21 cellular contexts compared by ENCODE assay signal in genomic region chr10:97115846-97116245, GRCh38.
DNase-seq lines count a peak whose midpoint lies in the region; ATAC-seq, FAIRE-seq and TF ChIP-seq lines count a peak whose summit lies in the region.
"Had no signal": no experiment of that assay in that cellular context is flagged by ENCODE, and none has a peak within 500 bp of the region (broad histone marks: within the 10 kb centered on the region; RNA-seq: fewer than 3 reads in every experiment).

No MANE protein-coding gene starts in this region.

- H3K27ac Mint-ChIP-seq in brain, result peak overlapping the region in 3 of 5 experiments; percentile 65 to 81 (median 66)
- H3K27ac Mint-ChIP-seq in stimulated activated effector memory CD8-positive, alpha-beta T cell treated with anti-CD3 and anti-CD28 coated beads, Interleukin-12 subunit alpha, Interleukin-12 subunit beta, amount 100 ng/mL, for 72 hours, result peak overlapping the region; percentile 3
- no peak overlapping the region for H3K27ac Mint-ChIP-seq in WTC11
- H3K27ac Mint-ChIP-seq in activated CD4-positive, alpha-beta memory T cell treated with anti-CD3 and anti-CD28 coated beads for 36 hours, result no peak overlapping the region
- H3K27ac Mint-ChIP-seq: CD14-positive monocyte; CD4-positive, alpha-beta T cell; HFFc6 had no signal

- no peak overlapping the region for H3K27ac ChIP-seq in A549
- no peak overlapping the region for H3K27ac ChIP-seq in BLaER1 treated with 17β-estradiol and CSF1 and Interleukin-3, amounts not matched to agents 10 nM and 100 nM
- H3K27ac ChIP-seq: GM23248 had no signal

- H3K4me2 ChIP-seq in A549, result no peak overlapping the region
- H3K4me2 ChIP-seq in BLaER1 treated with 17β-estradiol and CSF1 and Interleukin-3, amounts not matched to agents 10 nM and 100 nM, result peak overlapping the region in 9 of 11 experiments; percentile 39 to 84 (median 67); a peak in 16 of 22 replicates

- peaks cover 0 to 5% (median 0%) of the 10 kb centered on the region in 11 experiments; a peak in 2 of 22 replicates for H4K20me1 ChIP-seq in BLaER1 treated with 17β-estradiol and CSF1 and Interleukin-3, amounts not matched to agents 10 nM and 100 nM

- TF ChIP-seq CTCF in A549 (IDR thresholded peaks at IDR 0.05) (no peak), brain (conservative IDR thresholded peaks at IDR 0.05) (no peak), WTC11 (IDR thresholded peaks at IDR 0.05) (no peak)

- H3K4me1 ChIP-seq in A549, result no peaks in the 10 kb centered on the region
- peaks cover 0 to 30% (median 18%) of the 10 kb centered on the region in 10 experiments; a peak in 17 of 20 replicates for H3K4me1 ChIP-seq in BLaER1 treated with 17β-estradiol and CSF1 and Interleukin-3, amounts not matched to agents 10 nM and 100 nM

- 0 out of 22 replicates have a peak overlapping the region, but pooled peaks of 1 of the 11 experiments have one; percentile 28 for H3K9ac ChIP-seq in BLaER1 treated with 17β-estradiol and CSF1 and Interleukin-3, amounts not matched to agents 10 nM and 100 nM
- H3K9ac ChIP-seq: GM23248 had no signal

- FAIRE-seq in A549 (lab: Jason Lieb, UNC), result no peak
- FAIRE-seq: D721Med, GM12878, GM19239 had no signal

- no peaks in the 10 kb centered on the region for H3K9me3 ChIP-seq in A549
- H3K9me3 ChIP-seq in BLaER1 treated with 17β-estradiol and CSF1 and Interleukin-3, amounts not matched to agents 10 nM and 100 nM (replicated peaks in 1 of 11), result no peaks in the 10 kb centered on the region

- H3K4me3 Mint-ChIP-seq in brain (no peak overlapping the region), WTC11 (no peak overlapping the region)
- no peak overlapping the region for H3K4me3 Mint-ChIP-seq in stimulated activated effector memory CD8-positive, alpha-beta T cell treated with anti-CD3 and anti-CD28 coated beads, Interleukin-12 subunit alpha, Interleukin-12 subunit beta, amount 100 ng/mL, for 72 hours
- H3K4me3 Mint-ChIP-seq in activated CD4-positive, alpha-beta memory T cell treated with anti-CD3 and anti-CD28 coated beads for 36 hours, result no peak overlapping the region
- H3K4me3 Mint-ChIP-seq: CD14-positive monocyte; CD4-positive, alpha-beta T cell; CD8-positive, alpha-beta memory T cell; H9; HFFc6 had no signal

- DNase-seq in A549 (ENCODE audit: low read depth in 1 of 2, low spot score in 1 of 2) (no peak), WTC11 (ENCODE audit: low spot score) (no peak)
- DNase-seq in stimulated activated effector memory CD8-positive, alpha-beta T cell treated with anti-CD3 and anti-CD28 coated beads, Interleukin-12 subunit alpha, Interleukin-12 subunit beta, amount 100 ng/mL, for 72 hours (ENCODE audit: low spot score in 2 of 2), result no peak
- DNase-seq in activated CD4-positive, alpha-beta memory T cell treated with anti-CD3 and anti-CD28 coated beads for 36 hours, result no peak
- DNase-seq: 8988T; CD4-positive, alpha-beta T cell; CD8-positive, alpha-beta memory T cell; DMS 273 treated with DMSO at 0.1 percent for 48 hours; EL; GDM1; GM23248; H9; HFFc6 had no signal

- no peak for TF ChIP-seq RAD21 in A549 (conservative IDR thresholded peaks at IDR 0.05 in 1 of 2, IDR thresholded peaks at IDR 0.05 in 1 of 2)

- CTCF ChIA-PET in A549 (lab: Yijun Ruan, JAX) (interaction anchor here (1.2 to 7.9 kb wide), 7 partner anchors 25 to 605 kb away, joined by 4 to 80 read pairs (median 7); no protein-coding TSS in a partner anchor), WTC11 (lab: Charles Lee) (interaction anchor here (1.0 to 7.2 kb wide), 6 partner anchors 34 to 95 kb away, joined by 3 to 82 read pairs (median 10); no protein-coding TSS in a partner anchor)
- CTCF ChIA-PET in activated CD4-positive, alpha-beta memory T cell treated with anti-CD3 and anti-CD28 coated beads for 36 hours (lab: Charles Lee), result interaction anchor here (0.7 to 3.5 kb wide), 2 partner anchors 43 to 274 kb away, joined by 3 to 29 read pairs; no protein-coding TSS in a partner anchor

- no peak for TF ChIP-seq POLR2A in A549 (IDR thresholded peaks at IDR 0.05; ENCODE audit: low read length)

- H3K4me1 Mint-ChIP-seq in brain, result peaks cover 56% of the 10 kb centered on the region
- peaks cover 4% of the 10 kb centered on the region for H3K4me1 Mint-ChIP-seq in stimulated activated effector memory CD8-positive, alpha-beta T cell treated with anti-CD3 and anti-CD28 coated beads, Interleukin-12 subunit alpha, Interleukin-12 subunit beta, amount 100 ng/mL, for 72 hours
- peaks cover 8% of the 10 kb centered on the region for H3K4me1 Mint-ChIP-seq in WTC11
- H3K4me1 Mint-ChIP-seq in activated CD4-positive, alpha-beta memory T cell treated with anti-CD3 and anti-CD28 coated beads for 36 hours (ENCODE audit: low read depth), result no peaks in the 10 kb centered on the region
- H3K4me1 Mint-ChIP-seq: CD14-positive monocyte; CD8-positive, alpha-beta memory T cell had no signal

- no peak for TF ChIP-seq EP300 in A549 (IDR thresholded peaks at IDR 0.05)

- peaks cover 24% of the 10 kb centered on the region for H3K27me3 Mint-ChIP-seq in brain
- H3K27me3 Mint-ChIP-seq in WTC11 (ENCODE audit: low read depth), result no peaks in the 10 kb centered on the region; the same call in 1 of the 2 replicates
- H3K27me3 Mint-ChIP-seq in activated CD4-positive, alpha-beta memory T cell treated with anti-CD3 and anti-CD28 coated beads for 36 hours, result peaks cover 4% of the 10 kb centered on the region

- WGBS in A549 (ENCODE audit: missing lambda C conversion rate), result 36% methylated on average over 2 of the region's 2 CpGs

- intact Hi-C loops in activated CD4-positive, alpha-beta memory T cell treated with anti-CD3 and anti-CD28 coated beads for 36 hours (cut with micrococcal nuclease), result loop anchor here (5.0 kb wide), 1 partner anchor 44 kb away; no protein-coding TSS in a partner anchor

- H3K9me3 Mint-ChIP-seq in brain, result no peaks in the 10 kb centered on the region
- H3K9me3 Mint-ChIP-seq in stimulated activated effector memory CD8-positive, alpha-beta T cell treated with anti-CD3 and anti-CD28 coated beads, Interleukin-12 subunit alpha, Interleukin-12 subunit beta, amount 100 ng/mL, for 72 hours, result no peaks in the 10 kb centered on the region
- no peaks in the 10 kb centered on the region for H3K9me3 Mint-ChIP-seq in WTC11
- H3K9me3 Mint-ChIP-seq in activated CD4-positive, alpha-beta memory T cell treated with anti-CD3 and anti-CD28 coated beads for 36 hours, result no peaks in the 10 kb centered on the region
- H3K9me3 Mint-ChIP-seq: CD14-positive monocyte; CD4-positive, alpha-beta T cell; CD8-positive, alpha-beta memory T cell; H9; HFFc6 had no signal

- POLR2A ChIA-PET in A549 (lab: Yijun Ruan, JAX), result no interaction called here
- POLR2A ChIA-PET in WTC11 (lab: Charles Lee), result interaction anchor here (0.6 kb wide), 2 partner anchors 13 to 34 kb away, joined by 3 read pairs; no protein-coding TSS in a partner anchor
- POLR2A ChIA-PET in activated CD4-positive, alpha-beta memory T cell treated with anti-CD3 and anti-CD28 coated beads for 36 hours (lab: Charles Lee), result no interaction called here

- no peak overlapping the region for H3K4me3 ChIP-seq in A549
- H3K4me3 ChIP-seq in BLaER1 treated with 17β-estradiol and CSF1 and Interleukin-3, amounts not matched to agents 10 nM and 100 nM, result no peak overlapping the region
- H3K4me3 ChIP-seq: GM12878, GM23248 had no signal

- peaks cover 6% of the 10 kb centered on the region for H3K36me3 Mint-ChIP-seq in brain
- H3K36me3 Mint-ChIP-seq in stimulated activated effector memory CD8-positive, alpha-beta T cell treated with anti-CD3 and anti-CD28 coated beads, Interleukin-12 subunit alpha, Interleukin-12 subunit beta, amount 100 ng/mL, for 72 hours, result no peaks in the 10 kb centered on the region
- no peaks in the 10 kb centered on the region for H3K36me3 Mint-ChIP-seq in WTC11
- H3K36me3 Mint-ChIP-seq in activated CD4-positive, alpha-beta memory T cell treated with anti-CD3 and anti-CD28 coated beads for 36 hours, result no peaks in the 10 kb centered on the region
- H3K36me3 Mint-ChIP-seq: CD14-positive monocyte; CD8-positive, alpha-beta memory T cell had no signal

- ATAC-seq in A549 (no peak), WTC11 (no peak), HG02840 (IDR thresholded peaks at IDR 0.05; ENCODE audit: low FRiP score, unreplicated experiment) (no peak)
- ATAC-seq in stimulated activated effector memory CD8-positive, alpha-beta T cell treated with anti-CD3 and anti-CD28 coated beads, Interleukin-12 subunit alpha, Interleukin-12 subunit beta, amount 100 ng/mL, for 72 hours, result no peak
- ATAC-seq: GM12878, HCT116 had no signal

- H3K36me3 ChIP-seq in BLaER1 treated with 17β-estradiol and CSF1 and Interleukin-3, amounts not matched to agents 10 nM and 100 nM, result no peaks in the 10 kb centered on the region

- H3K27me3 ChIP-seq in BLaER1 treated with 17β-estradiol and CSF1 and Interleukin-3, amounts not matched to agents 10 nM and 100 nM, result peaks cover 0 to 7% (median 0%) of the 10 kb centered on the region in 11 experiments; a peak in 2 of 22 replicates

TF ChIP-seq in A549, 52 proteins besides CTCF, POLR2A, EP300 and RAD21:
- TF ChIP-seq ZFP36 (IDR thresholded peaks at IDR 0.05; ENCODE audit: borderline replicate concordance, partially characterized antibody) (peak; percentile 25), HDAC2 (IDR thresholded peaks at IDR 0.05) (no peak), POLR2AphosphoS2 (conservative IDR thresholded peaks at IDR 0.05; ENCODE audit: low read length) (no peak), NFE2L2 (conservative IDR thresholded peaks at IDR 0.05; ENCODE audit: low read length) (no peak)
TF ChIP-seq in A549: peak in this region for 1.

TF ChIP-seq in WTC11, 78 proteins besides CTCF, POLR2A, EP300 and RAD21 (continues in another document):
- TF ChIP-seq ELF4 (CRISPR knock-in tag; IDR thresholded peaks at IDR 0.05; ENCODE audit: low read depth), result no peak

Comparison
In these comparisons a context has a peak if more than half of its experiments do, and no peak if none do; other contexts are left out.
1. H3K27ac Mint-ChIP-seq: peak in brain (3 of 5) and stimulated activated effector memory CD8-positive, alpha-beta T cell treated with anti-CD3 and anti-CD28 coated beads, Interleukin-12 subunit alpha, Interleukin-12 subunit beta, amount 100 ng/mL, for 72 hours (single experiment); none in WTC11 (single experiment) and activated CD4-positive, alpha-beta memory T cell treated with anti-CD3 and anti-CD28 coated beads for 36 hours (single experiment).